In the genomic region with DNA sequence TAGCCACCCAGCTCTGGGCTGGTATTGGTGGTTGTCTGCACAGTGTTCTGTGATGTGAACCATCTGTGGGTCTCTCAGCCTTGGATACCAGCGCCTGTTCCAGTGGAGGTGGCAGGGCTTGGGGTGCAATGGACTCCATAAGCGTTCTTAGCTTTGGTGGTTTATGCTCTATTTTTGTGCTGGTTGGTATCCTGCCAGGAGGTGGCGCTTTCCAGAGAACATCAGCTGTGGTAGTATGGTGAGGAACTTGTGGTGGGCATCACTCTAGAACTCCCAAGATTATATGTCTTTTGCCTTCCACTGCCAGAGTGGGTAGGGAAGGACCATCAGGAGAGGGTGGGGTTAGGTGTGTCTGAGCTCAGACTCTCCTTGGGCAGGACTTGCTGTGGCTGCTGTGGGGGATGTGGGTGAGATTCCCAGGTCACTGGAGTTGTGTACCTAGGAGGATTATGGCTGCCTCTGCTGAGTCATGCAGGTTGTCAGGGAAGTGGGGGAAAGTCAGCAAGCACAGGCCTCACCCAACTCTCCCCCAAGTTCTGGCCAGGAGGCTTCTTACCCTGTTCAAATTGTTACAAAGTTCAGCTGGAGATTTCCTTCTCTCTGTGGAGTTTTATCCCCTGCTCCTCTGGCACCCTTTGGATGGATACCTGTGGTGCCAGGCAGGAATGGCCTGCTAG, we compare ENCODE assay signal across 15 cellular contexts. TPM values are rescaled to one million over a fixed set of nuclear protein-coding genes. Genes with fewer than 3 reads are reported as not detected.
DNase-seq lines count a peak whose midpoint lies in the region; FAIRE-seq and TF ChIP-seq lines count a peak whose summit lies in the region.
"Had no signal": no experiment of that assay in that cellular context is flagged by ENCODE, and none has a peak within 500 bp of the region (broad histone marks: within the 10 kb centered on the region; RNA-seq: fewer than 3 reads in every experiment).

No MANE protein-coding gene starts in this region.

- H3K4me3 ChIP-seq in hepatocyte: no peak overlapping the region
- H3K4me3 ChIP-seq: smooth muscle cell had no signal

- H3K36me3 ChIP-seq in hepatocyte (replicated peaks; ENCODE audit: insufficient read depth, low read depth): no peaks in the 10 kb centered on the region

- no peak for FAIRE-seq in D721Med (lab: Jason Lieb, UNC)
- FAIRE-seq: TTC549 had no signal

- no peaks in the 10 kb centered on the region for H4K20me1 ChIP-seq in hepatocyte (ENCODE audit: insufficient read depth, poor library complexity, severe bottlenecking)

- DNase-seq in D721Med (ENCODE audit: insufficient read length, low spot score): no peak
- peak; percentile 41 for DNase-seq in OCI-M1 (lab: John Stamatoyannopoulos, UW)
- peak; percentile 6 for DNase-seq in hepatocyte (ENCODE audit: low spot score)
- no peak for DNase-seq in NCI-H524 (lab: John Stamatoyannopoulos, UW)
- DNase-seq in MV-4-11 (lab: John Stamatoyannopoulos, UW): no peak
- no peak for DNase-seq in NCI-H2107 (lab: John Stamatoyannopoulos, UW)
- DNase-seq: HCEC 1CT, hippocampal formation, NCI-H1417 treated with DMSO at 0.1 percent for 48 hours, NCI-H524 treated with DMSO at 0.1 percent for 48 hours, nephron progenitor cell had no signal

- TF ChIP-seq CTCF in D721Med (IDR thresholded peaks at IDR 0.05; ENCODE audit: insufficient read depth, missing control alignments) (peak; percentile 10), GM12874 (IDR thresholded peaks at IDR 0.05; ENCODE audit: insufficient read depth, low read depth, low read length) (peak; percentile 48; the same call in 1 of the 2 replicates), hepatocyte (IDR thresholded peaks at IDR 0.05; ENCODE audit: poor library complexity) (no peak)

- peaks cover 6% of the 10 kb centered on the region for H3K4me1 ChIP-seq in hepatocyte (ENCODE audit: insufficient read depth)

- no peaks in the 10 kb centered on the region for H3K27me3 ChIP-seq in hepatocyte

- no peak overlapping the region for H3K4me2 ChIP-seq in hepatocyte
- H3K4me2 ChIP-seq: smooth muscle cell had no signal

- no peaks in the 10 kb centered on the region for H3K9me2 ChIP-seq in hepatocyte (replicated peaks; ENCODE audit: insufficient read depth)

- H3K9me3 ChIP-seq in hepatocyte (ENCODE audit: low read depth): no peaks in the 10 kb centered on the region

- 75% methylated on average over 3 of the region's 3 CpGs for whole genome bisulfite sequencing in hepatocyte (ENCODE audit: low lambda C conversion rate, missing lambda C conversion rate)

- no peak overlapping the region for H2AFZ ChIP-seq in hepatocyte

- H3K79me2 ChIP-seq in hepatocyte: no peaks in the 10 kb centered on the region

- peak overlapping the region; percentile 54 for H3K27ac ChIP-seq in hepatocyte
- H3K27ac ChIP-seq: epithelial cell of prostate had no signal

RNA-seq across cellular contexts. Expression of a gene that starts 47.2 kb away (rescaled TPM):
- total RNA-seq in hepatocyte: not detected in 2 replicates
- polyA plus RNA-seq in hepatocyte: not detected in 2 replicates
- total RNA-seq: smooth muscle cell had no signal

Comparison
In these comparisons a context has a peak if more than half of its experiments do, and no peak if none do; other contexts are left out.
1. DNase-seq: peak in OCI-M1 (single experiment) and hepatocyte (single experiment); none in D721Med (single experiment), NCI-H524 (0 of 2), MV-4-11 (single experiment) and NCI-H2107 (single experiment).